ENCODE assay signal across 8 cellular contexts in genomic region chr20:8019178-8019997, GRCh38. TPM values are rescaled to one million over a fixed set of nuclear protein-coding genes. Genes with fewer than 3 reads are reported as not detected.
DNase-seq lines count a peak whose midpoint lies in the region; ATAC-seq, FAIRE-seq and TF ChIP-seq lines count a peak whose summit lies in the region.

Gene TMX4 (minus strand): TSS chr20:8019761. CDS start chr20:8019613, 148 bp downstream.

- H3K27me3 Mint-ChIP-seq in progenitor cell of endocrine pancreas = no peaks in the 10 kb centered on the region

- intact Hi-C loops in heart right ventricle (cut with DNase I) = no loop called here

- H3K9me3 Mint-ChIP-seq in progenitor cell of endocrine pancreas (ENCODE audit: low read depth) = no peaks in the 10 kb centered on the region

- no peaks in the 10 kb centered on the region for H3K36me3 ChIP-seq in heart right ventricle

- peak; percentile 92 for ATAC-seq in HG02798 (IDR thresholded peaks at IDR 0.05; ENCODE audit: poor library complexity, unreplicated experiment)
- peak; percentile 96 to 99 (median 98) for ATAC-seq in heart right ventricle

- TF ChIP-seq CTCF in heart right ventricle (IDR thresholded peaks at IDR 0.05) (peak in 7 of 9 donors; percentile 25 to 67 (median 46)), progenitor cell of endocrine pancreas (IDR thresholded peaks at IDR 0.05; ENCODE audit: unreplicated experiment) (peak; percentile 52)

- H3K4me1 ChIP-seq in heart right ventricle = peaks cover 2 to 48% (median 28%) of the 10 kb centered on the region in 9 donors

- H3K36me3 Mint-ChIP-seq in progenitor cell of endocrine pancreas (ENCODE audit: insufficient read depth) = no peaks in the 10 kb centered on the region

- peak within 1 kb of the TSS; percentile 97 to 100 (median 99) for H3K27ac ChIP-seq in heart right ventricle

- peaks cover 4% of the 10 kb centered on the region for H3K4me1 Mint-ChIP-seq in progenitor cell of endocrine pancreas (ENCODE audit: low read depth)

- 0 to 1% methylated on average over 93 to 96 of the region's 96 CpGs for WGBS in heart right ventricle, 2 donors

- H3K9me3 ChIP-seq in heart right ventricle = no peaks in the 10 kb centered on the region

- peak; percentile 100 for FAIRE-seq in GM12891 (lab: Jason Lieb, UNC)

- peak; percentile 76 for DNase-seq in GM12891 (ENCODE audit: insufficient read length, low spot score)
- peak; percentile 98 for DNase-seq in NCI-H1417 treated with DMSO at 0.1 percent for 48 hours (lab: John Stamatoyannopoulos, UW)
- DNase-seq in T-helper 1 cell = peak; percentile 78 to 94 (median 82)
- peak; percentile 98 for DNase-seq in amniotic epithelial cell (ENCODE audit: low read depth)
- DNase-seq in heart right ventricle = peak; percentile 98
- DNase-seq in progenitor cell of endocrine pancreas (ENCODE audit: low spot score, unreplicated experiment) = peak; percentile 95
- peak; percentile 96 for DNase-seq in ureter (ENCODE audit: low spot score)

- peak within 1 kb of the TSS; percentile 86 for H3K4me3 Mint-ChIP-seq in progenitor cell of endocrine pancreas (ENCODE audit: low read depth)

- peak; percentile 71 for TF ChIP-seq POLR2A in GM12891 (IDR thresholded peaks at IDR 0.05; ENCODE audit: low read depth, low read length)

- H3K27ac Mint-ChIP-seq in progenitor cell of endocrine pancreas = peak within 1 kb of the TSS; percentile 93

- H3K4me3 ChIP-seq in heart right ventricle = peak within 1 kb of the TSS; percentile 74 to 98 (median 90)

- no peaks in the 10 kb centered on the region for H3K27me3 ChIP-seq in heart right ventricle

TF ChIP-seq in GM12891, 5 proteins besides CTCF, POLR2A, EP300 and RAD21:
- TF ChIP-seq SPI1 (IDR thresholded peaks at IDR 0.05; ENCODE audit: low read depth, low read length) = no peak
- peak; percentile 63 for TF ChIP-seq POLR2AphosphoS5 (IDR thresholded peaks at IDR 0.05; ENCODE audit: low read depth, low read length)
- TF ChIP-seq POU2F2 (IDR thresholded peaks at IDR 0.05; ENCODE audit: low read depth, low read length) = peak; percentile 26; the same call in 1 of the 2 replicates
- TF ChIP-seq PAX5 (IDR thresholded peaks at IDR 0.05; ENCODE audit: insufficient read depth, low read length, severe bottlenecking) = no peak
- TF ChIP-seq TAF1 (IDR thresholded peaks at IDR 0.05; ENCODE audit: low read depth, low read length) = peak; percentile 29; the same call in 1 of the 2 replicates
TF ChIP-seq in GM12891: peak in this region for 3.

RNA-seq across cellular contexts. Expression of gene TMX4, which starts in this region (rescaled TPM):
- 4.1 TPM for polyA plus RNA-seq in GM12891 (2012; ENCODE audit: low read depth, missing spikeins)
- total RNA-seq in heart right ventricle = 100 to 1,000 TPM in 7 of 10 donors, 10 to 100 TPM in 3; 89.3 to 169 (median 121) TPM
- 10 to 100 TPM; 26.7 to 41.9 TPM for polyA plus RNA-seq in heart right ventricle
- total RNA-seq in progenitor cell of endocrine pancreas = 17.8 and 20.3 TPM in 2 replicates
- 51.6 TPM for total RNA-seq in ureter

Comparison
In these comparisons a context has a peak if more than half of its experiments do, and no peak if none do; other contexts are left out.
1. Peak in every context shown above with its lines: DNase-seq, ATAC-seq, H3K4me3 ChIP-seq and H3K27ac ChIP-seq.